In the genomic region with DNA sequence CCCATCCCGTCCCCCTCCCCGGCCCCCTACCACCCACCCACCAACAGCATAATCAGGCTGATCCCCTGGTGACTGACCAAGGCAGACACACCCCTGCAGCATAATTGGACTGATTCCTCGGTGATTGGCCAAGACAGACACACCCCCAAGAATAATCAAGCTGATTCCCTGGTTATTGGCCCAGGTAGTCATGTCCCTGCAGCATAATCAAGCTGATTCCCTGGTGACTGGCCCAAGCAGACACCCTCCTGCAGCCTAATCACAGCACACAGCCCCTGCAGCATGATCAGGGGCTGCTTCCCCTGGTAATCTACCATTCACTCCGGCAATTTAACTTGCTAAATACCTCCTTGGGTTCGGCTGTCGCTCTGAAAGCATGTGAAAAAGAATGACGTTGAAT, we compare ENCODE assay signal across 20 cellular contexts. TPM values are rescaled to one million over a fixed set of nuclear protein-coding genes. Genes with fewer than 3 reads are reported as not detected.
A peak's percentile ranks its signal among the peaks of the same experiment; 100 is the strongest.
DNase-seq lines count a peak whose midpoint lies in the region; ATAC-seq, FAIRE-seq and TF ChIP-seq lines count a peak whose summit lies in the region.
"Had no signal": no experiment of that assay in that cellular context is flagged by ENCODE, and none has a peak within 500 bp of the region (broad histone marks: within the 10 kb centered on the region; RNA-seq: fewer than 3 reads in every experiment).

No MANE protein-coding gene starts in this region.

- H3K18ac ChIP-seq in H1 (ENCODE audit: extremely low read depth, low read length): no peak overlapping the region

- no peak overlapping the region for H4K91ac ChIP-seq in H1 (replicated peaks; ENCODE audit: insufficient read length, low read length)

- no peak overlapping the region for H3K27ac Mint-ChIP-seq in T-helper 2 cell treated with Interferon-gamma antibody and Interleukin-4, amounts not matched to agents 5 μg/mL and 100 μg/mL, for 36 hours

- H4K5ac ChIP-seq in H1 (ENCODE audit: insufficient read length, low read depth, low read length): no peak overlapping the region

- no peak for TF ChIP-seq EP300 in H1 (IDR thresholded peaks at IDR 0.05; ENCODE audit: borderline replicate concordance in 1 of 2, low read depth in 2 of 2, low read length in 2 of 2)

- 24% methylated on average over 3 of the region's 7 CpGs; no CpG with 5 or more reads in 1 of the 2 experiments for WGBS in H1 (ENCODE audit: extremely low coverage in 1 of 2, insufficient coverage in 1 of 2, insufficient read length in 1 of 2, insufficient replicate concordance in 2 of 2, low coverage in 1 of 2, low lambda C conversion rate in 2 of 2, missing lambda C conversion rate in 1 of 2), 2 experiments

- no peak overlapping the region for H3K23ac ChIP-seq in H1 (ENCODE audit: insufficient read length)

- TF ChIP-seq RAD21 in H1 (IDR thresholded peaks at IDR 0.05 in 1 of 2, conservative IDR thresholded peaks at IDR 0.05 in 1 of 2; ENCODE audit: low read depth in 2 of 2, low read length in 2 of 2): no peak

- no peaks in the 10 kb centered on the region for H4K20me1 ChIP-seq in DND-41 (ENCODE audit: insufficient read depth, low read length)
- H4K20me1 ChIP-seq in H1 (replicated peaks in 1 of 2; ENCODE audit: control insufficient read depth in 1 of 2, insufficient read depth in 2 of 2, low read length in 2 of 2): no peaks in the 10 kb centered on the region
- H4K20me1 ChIP-seq: BLaER1 had no signal

- H2AFZ ChIP-seq in DND-41 (ENCODE audit: low read depth, low read length) (no peak overlapping the region), H1 (ENCODE audit: low read length) (no peak overlapping the region)
- H2AFZ ChIP-seq: GM23248 had no signal

- no peak overlapping the region for H2BK20ac ChIP-seq in H1 (ENCODE audit: low read length)

- H3K9me3 ChIP-seq in DND-41 (ENCODE audit: insufficient read depth, low read length, severe bottlenecking): no peaks in the 10 kb centered on the region
- H3K9me3 ChIP-seq in H1 (ENCODE audit: insufficient read depth in 2 of 2, low read depth in 1 of 2, low read length in 1 of 2): no peaks in the 10 kb centered on the region
- H3K9me3 ChIP-seq: HAP-1 had no signal

- no peak overlapping the region for H3K4me3 Mint-ChIP-seq in T-helper 2 cell treated with Interferon-gamma antibody and Interleukin-4, amounts not matched to agents 5 μg/mL and 100 μg/mL, for 36 hours
- H3K4me3 Mint-ChIP-seq: CD14-positive monocyte; CD4-positive, alpha-beta memory T cell had no signal

- TF ChIP-seq CTCF in DND-41 (IDR thresholded peaks at IDR 0.05; ENCODE audit: borderline replicate concordance, extremely low read depth, low read length, poor library complexity, severe bottlenecking): no peak
- TF ChIP-seq CTCF in H1 (IDR thresholded peaks at IDR 0.05; ENCODE audit: control extremely low read depth in 1 of 3, insufficient read depth in 1 of 3, low read depth in 1 of 3, low read length in 3 of 3): no peak

- H3K27ac ChIP-seq in DND-41 (ENCODE audit: low read length): peak overlapping the region; percentile 41
- H3K27ac ChIP-seq in H1 (ENCODE audit: low read depth, low read length): no peak overlapping the region
- H3K27ac ChIP-seq: BLaER1, GM23248, HL-60 had no signal

- DNase-seq in DND-41: no peak
- DNase-seq in H7: peak; percentile 59
- DNase-seq in H1 (ENCODE audit: low read depth in 1 of 2, low spot score in 2 of 2): no peak
- peak; percentile 45 for DNase-seq in iPS-NIHi7 (ENCODE audit: extremely low spot score)
- no peak for DNase-seq in T-helper 2 cell treated with Interferon-gamma antibody and Interleukin-4, amounts not matched to agents 5 μg/mL and 100 μg/mL, for 36 hours (ENCODE audit: low spot score)
- no peak for DNase-seq in OCI-M2 (lab: John Stamatoyannopoulos, UW; ENCODE audit: unreplicated experiment)
- no peak for DNase-seq in HK-2 (ENCODE audit: unreplicated experiment)
- DNase-seq: 8988T; CD4-positive, alpha-beta memory T cell; DMS79 treated with DMSO at 0.1 percent for 48 hours; EL; GM23248; IMR-90 had no signal

- no peaks in the 10 kb centered on the region for H3K79me1 ChIP-seq in H1 (ENCODE audit: low read depth, low read length)

- H2BK12ac ChIP-seq in H1 (ENCODE audit: low read depth, low read length): no peak overlapping the region

- no peaks in the 10 kb centered on the region for H3K27me3 ChIP-seq in DND-41 (ENCODE audit: insufficient read depth, low read length, poor library complexity)
- no peaks in the 10 kb centered on the region for H3K27me3 ChIP-seq in H7 (ENCODE audit: control insufficient read depth, insufficient read depth, low read length)
- no peaks in the 10 kb centered on the region for H3K27me3 ChIP-seq in H1 (replicated peaks in 1 of 4; ENCODE audit: control insufficient read depth in 3 of 4, extremely low read depth in 1 of 4, insufficient read depth in 3 of 4, low read length in 3 of 4)
- H3K27me3 ChIP-seq: BLaER1 had no signal

- H3K4me3 ChIP-seq in DND-41 (ENCODE audit: low read depth in 1 of 2, low read length in 2 of 2): no peak overlapping the region
- H3K4me3 ChIP-seq in H7 (ENCODE audit: insufficient read depth, low read depth, low read length): no peak overlapping the region
- no peak overlapping the region for H3K4me3 ChIP-seq in H1 (ENCODE audit: extremely low read depth in 1 of 4, insufficient read depth in 2 of 4, low read depth in 3 of 4, low read length in 4 of 4)
- H3K4me3 ChIP-seq: BLaER1, GM23248, HAP-1, K562 had no signal

- H3K4me1 ChIP-seq in DND-41 (ENCODE audit: insufficient read depth, low read length) (peaks cover 11% of the 10 kb centered on the region), H1 (replicated peaks in 1 of 4; ENCODE audit: control insufficient read depth in 3 of 4, insufficient read depth in 4 of 4, low read length in 3 of 4) (peaks cover 0 to 8% (median 3%) of the 10 kb centered on the region in 4 experiments; a peak in 2 of 7 replicates)
- H3K4me1 ChIP-seq: HAP-1 had no signal

- H2BK5ac ChIP-seq in H1 (ENCODE audit: low read depth, low read length): no peak overlapping the region

- peaks cover 7% of the 10 kb centered on the region for H3K9me3 Mint-ChIP-seq in T-helper 2 cell treated with Interferon-gamma antibody and Interleukin-4, amounts not matched to agents 5 μg/mL and 100 μg/mL, for 36 hours

- H2BK15ac ChIP-seq in H1 (ENCODE audit: low read length): no peak overlapping the region

- H3K56ac ChIP-seq in H1 (replicated peaks; ENCODE audit: insufficient read length, low read depth, low read length): no peak overlapping the region

- H2AK5ac ChIP-seq in H1 (ENCODE audit: low read depth, low read length): no peak overlapping the region

- POLR2A ChIA-PET in H1 (lab: Charles Lee; ENCODE audit: partially characterized antibody): no interaction called here

- H3K36me3 ChIP-seq in DND-41 (ENCODE audit: insufficient read depth, low read length) (peaks cover 81% of the 10 kb centered on the region), H7 (replicated peaks; ENCODE audit: control insufficient read depth, insufficient read depth, low read length) (no peaks in the 10 kb centered on the region; the same call in 1 of the 2 replicates), H1 (ENCODE audit: control insufficient read depth in 2 of 4, insufficient read depth in 4 of 4, low read length in 3 of 4) (0 out of 8 replicates have a peak, but pooled peaks cover 0 to 3% (median 0%) of the 10 kb centered on the region in 4 experiments)

- H3K36me3 Mint-ChIP-seq in T-helper 2 cell treated with Interferon-gamma antibody and Interleukin-4, amounts not matched to agents 5 μg/mL and 100 μg/mL, for 36 hours (ENCODE audit: low read depth): peaks cover 34% of the 10 kb centered on the region

- no peak overlapping the region for H2BK120ac ChIP-seq in H1 (replicated peaks; ENCODE audit: low read depth, low read length)

- H3K9ac ChIP-seq in DND-41 (ENCODE audit: low read depth, low read length) (no peak overlapping the region), H1 (replicated peaks in 1 of 4; ENCODE audit: extremely low read depth in 1 of 4, low read depth in 3 of 4, low read length in 3 of 4) (no peak overlapping the region)
- H3K9ac ChIP-seq: BLaER1, GM23248 had no signal

- H3K4me1 Mint-ChIP-seq in T-helper 2 cell treated with Interferon-gamma antibody and Interleukin-4, amounts not matched to agents 5 μg/mL and 100 μg/mL, for 36 hours (ENCODE audit: low read depth): peaks cover 2% of the 10 kb centered on the region
- H3K4me1 Mint-ChIP-seq: CD14-positive monocyte had no signal

- FAIRE-seq in H1 (lab: Jason Lieb, UNC): peak; percentile 87
- FAIRE-seq: G401.6, GM12891, K562 had no signal

- ATAC-seq in DND-41 (ENCODE audit: insufficient read depth, low read depth): no peak
- ATAC-seq: K562 had no signal

- H3K14ac ChIP-seq in H1 (ENCODE audit: insufficient read length): no peak overlapping the region

- H3K4me2 ChIP-seq in DND-41 (ENCODE audit: insufficient read depth, low read length): no peak overlapping the region
- no peak overlapping the region; a peak in 1 of 4 replicates for H3K4me2 ChIP-seq in H1 (ENCODE audit: insufficient read depth in 1 of 2, low read depth in 2 of 2, low read length in 2 of 2)
- H3K4me2 ChIP-seq: BLaER1 had no signal

- no peak for TF ChIP-seq POLR2A in H1 (IDR thresholded peaks at IDR 0.05; ENCODE audit: control extremely low read depth in 1 of 2, low read depth in 2 of 2, low read length in 2 of 2)

- no peak overlapping the region for H3K4ac ChIP-seq in H1 (replicated peaks; ENCODE audit: insufficient read length, low read depth, low read length)

- CTCF ChIA-PET in H1 (lab: Charles Lee; ENCODE audit: partially characterized antibody): interaction anchor here (0.9 to 1.5 kb wide), 2 partner anchors 10 to 234 kb away, joined by 3 to 4 read pairs; no protein-coding TSS in a partner anchor

- H3K27me3 Mint-ChIP-seq in T-helper 2 cell treated with Interferon-gamma antibody and Interleukin-4, amounts not matched to agents 5 μg/mL and 100 μg/mL, for 36 hours (ENCODE audit: low read depth): no peaks in the 10 kb centered on the region
- H3K27me3 Mint-ChIP-seq: CD4-positive, alpha-beta memory T cell had no signal

- peaks cover 97% of the 10 kb centered on the region for H3K79me2 ChIP-seq in DND-41 (ENCODE audit: insufficient read depth, low read length)
- H3K79me2 ChIP-seq in H1 (ENCODE audit: control insufficient read depth in 1 of 2, insufficient read depth in 2 of 2, low read length in 2 of 2): no peaks in the 10 kb centered on the region

- no peaks in the 10 kb centered on the region for H3K23me2 ChIP-seq in H1 (ENCODE audit: low read depth, low read length)

- H4K8ac ChIP-seq in H1 (ENCODE audit: extremely low read depth, insufficient read depth, low read length): no peak overlapping the region

RNA-seq across cellular contexts. Expression of a gene that starts 47.5 kb away (rescaled TPM):
- total RNA-seq in H7 (2014; rRNA removed; shearing (Covaris generic)): 1.0 and 1.8 TPM in 2 replicates
- 1.4 and 1.5 TPM in 2 replicates for total RNA-seq in H1 (2021; fragmentation: NEBNext Ultra II Directional; extraction: Animal tissue kit (Norgen Biotek cat#: 25700))
- polyA plus RNA-seq in H1 (2011; rRNA removed): 0.39 and 0.67 TPM in 2 replicates
- polyA plus RNA-seq in H1 (2011; cell fraction: cytosol; rRNA removed): 0.39 TPM
- polyA plus RNA-seq in H1 (2011; cell fraction: nucleus; rRNA removed): 1.4 TPM
- polyA plus RNA-seq in H1 (2012, experiment 1 of 2): 0.74 to 1.3 TPM (median 0.95 TPM) in 4 replicates
- 0.12 TPM for polyA plus RNA-seq in H1 (2012, experiment 2 of 2)
- polyA plus RNA-seq in H1 (2013, experiment 1 of 2): 1.3 TPM
- polyA plus RNA-seq in H1 (2013, experiment 2 of 2): 1.3 TPM
- 2.3 and 3.1 TPM in 2 replicates for polyA minus RNA-seq in H1 (2011; rRNA and poly(A)+ RNA removed)
- 0.59 TPM for polyA minus RNA-seq in H1 (2011; cell fraction: cytosol; rRNA and poly(A)+ RNA removed)
- 5.3 TPM for polyA minus RNA-seq in H1 (2011; cell fraction: nucleus; rRNA and poly(A)+ RNA removed)

RNA-seq across cellular contexts. Expression of a gene that starts 47.9 kb away (rescaled TPM):
- 30.5 and 32.4 TPM in 2 replicates for total RNA-seq in H7 (2014; rRNA removed; shearing (Covaris generic))
- total RNA-seq in H1 (2021; fragmentation: NEBNext Ultra II Directional; extraction: Animal tissue kit (Norgen Biotek cat#: 25700)): 27.2 and 29.4 TPM in 2 replicates
- polyA plus RNA-seq in H1 (2011; rRNA removed): 21.8 and 30.2 TPM in 2 replicates
- 30.4 TPM for polyA plus RNA-seq in H1 (2011; cell fraction: cytosol; rRNA removed)
- 14.6 TPM for polyA plus RNA-seq in H1 (2011; cell fraction: nucleus; rRNA removed)
- polyA plus RNA-seq in H1 (2012, experiment 1 of 2): 24.3 to 30.8 TPM (median 26.6 TPM) in 4 replicates
- polyA plus RNA-seq in H1 (2012, experiment 2 of 2): 4.2 TPM
- 14.9 TPM for polyA plus RNA-seq in H1 (2013, experiment 1 of 2)
- 14.6 TPM for polyA plus RNA-seq in H1 (2013, experiment 2 of 2)
- polyA minus RNA-seq in H1 (2011; rRNA and poly(A)+ RNA removed): 30.6 and 33.5 TPM in 2 replicates
- polyA minus RNA-seq in H1 (2011; cell fraction: cytosol; rRNA and poly(A)+ RNA removed): 15.5 TPM
- polyA minus RNA-seq in H1 (2011; cell fraction: nucleus; rRNA and poly(A)+ RNA removed): 17.3 TPM

Comparison
In these comparisons a context has a peak if more than half of its experiments do, and no peak if none do; other contexts are left out.
1. DNase-seq: peak in H7 (single experiment) and iPS-NIHi7 (single experiment); none in DND-41 (single experiment), H1 (0 of 2), T-helper 2 cell treated with Interferon-gamma antibody and Interleukin-4, amounts not matched to agents 5 μg/mL and 100 μg/mL, for 36 hours (single experiment), OCI-M2 (single experiment) and HK-2 (single experiment).